ENCODE assay signal across 1 cellular context in the genomic region with DNA sequence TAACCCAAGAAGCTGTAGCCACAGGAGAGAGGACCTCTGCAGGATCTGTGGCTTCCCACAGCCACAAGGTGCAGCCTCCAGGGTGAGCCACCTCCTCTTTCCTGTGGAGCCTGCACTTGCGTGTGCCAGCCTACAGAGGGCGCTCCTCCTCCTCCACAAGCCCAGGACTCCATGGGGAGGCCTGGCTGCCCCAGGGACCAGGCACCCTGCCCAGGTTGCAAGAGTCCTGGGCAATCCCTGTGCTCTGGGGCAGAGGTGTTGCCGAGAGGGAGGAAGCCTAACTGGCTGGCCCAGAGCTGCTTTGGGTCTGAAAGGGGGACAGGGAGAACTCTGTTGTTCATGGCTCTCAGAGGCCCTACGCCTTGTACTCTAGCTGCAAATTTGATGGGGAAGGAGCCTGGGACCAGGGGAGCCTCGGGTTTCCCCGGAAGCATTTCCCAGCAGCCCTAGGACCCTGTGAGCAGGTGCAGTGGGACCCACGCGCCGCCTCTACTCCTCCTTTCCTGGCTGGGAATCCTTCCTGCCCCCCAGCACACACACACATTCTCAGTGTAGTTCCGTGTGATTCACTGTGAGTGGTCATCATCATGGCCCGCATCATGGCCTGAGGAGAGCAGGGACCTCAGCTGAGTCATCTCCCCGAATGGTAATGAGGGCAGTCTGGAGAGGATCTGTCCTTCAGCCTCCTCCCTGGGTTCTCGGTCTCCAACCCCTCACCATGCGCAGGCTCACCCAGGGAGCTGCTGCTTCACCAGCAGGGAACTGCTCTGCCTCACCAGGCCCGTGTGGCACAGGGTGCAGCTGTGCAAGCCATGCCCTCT.
TF ChIP-seq lines count a peak whose summit lies in the region.

No MANE protein-coding gene starts in this region.

TF ChIP-seq in IMR-90, 13 proteins besides CTCF, POLR2A, EP300 and RAD21 (continued from another document):
- TF ChIP-seq MAZ (IDR thresholded peaks at IDR 0.05; ENCODE audit: borderline replicate concordance, low read depth, low read length): peak; percentile 63; the same call in 1 of the 2 replicates
